8 cellular contexts compared by ENCODE assay signal in genomic region chrX:47831788-47832187, GRCh38. TPM values are rescaled to one million over a fixed set of nuclear protein-coding genes. Genes with fewer than 3 reads are reported as not detected.
DNase-seq lines count a peak whose midpoint lies in the region; ATAC-seq and TF ChIP-seq lines count a peak whose summit lies in the region.

No MANE protein-coding gene starts in this region.

- peak; percentile 68 for TF ChIP-seq CTCF in RWPE2 (IDR thresholded peaks at IDR 0.05; ENCODE audit: poor library complexity, severe bottlenecking)

- no peaks in the 10 kb centered on the region for H3K36me3 ChIP-seq in RWPE2 (ENCODE audit: low read depth)

- no peaks in the 10 kb centered on the region for H3K4me1 ChIP-seq in RWPE2 (ENCODE audit: insufficient read depth, poor library complexity, severe bottlenecking)
- no peaks in the 10 kb centered on the region for H3K4me1 ChIP-seq in right cardiac atrium (ENCODE audit: control insufficient read depth, insufficient read depth, low read length)

- ATAC-seq in RWPE2 (ENCODE audit: low read depth): 0 out of 3 replicates have a peak, but pooled peaks have one; percentile 32
- ATAC-seq in right cardiac atrium: no peak
- ATAC-seq in sciatic nerve: no peak
- ATAC-seq in GM21381 (IDR thresholded peaks at IDR 0.05; ENCODE audit: unreplicated experiment): no peak

- intact Hi-C loops in right cardiac atrium (cut with DNase I) (loop anchor here in 1 of 4 donors (10.0 kb wide), 1 partner anchor 193 kb away; no protein-coding TSS in a partner anchor), sciatic nerve (cut with DNase I) (no loop called here)

- H3K9me3 ChIP-seq in RWPE2 (ENCODE audit: severe bottlenecking) (no peaks in the 10 kb centered on the region), right cardiac atrium (ENCODE audit: control insufficient read depth, low read length) (no peaks in the 10 kb centered on the region)

- no peaks in the 10 kb centered on the region for H3K27me3 ChIP-seq in RWPE2 (ENCODE audit: insufficient read depth, poor library complexity, severe bottlenecking)
- no peaks in the 10 kb centered on the region for H3K27me3 ChIP-seq in right cardiac atrium (ENCODE audit: control insufficient read depth, insufficient read depth)

- no peak overlapping the region for H3K27ac ChIP-seq in RWPE2 (ENCODE audit: poor library complexity, severe bottlenecking)
- H3K27ac ChIP-seq in right cardiac atrium (ENCODE audit: low read length): no peak overlapping the region

- DNase-seq in ELR (ENCODE audit: low read depth) (peak; percentile 62), Kasumi-1 (lab: John Stamatoyannopoulos, UW) (peak; percentile 16 to 21), RWPE2 (ENCODE audit: low spot score) (no peak), right cardiac atrium (peak in 2 of 3 donors; percentile 19 to 59), sciatic nerve (ENCODE audit: low spot score) (no peak)
- peak; percentile 2 to 25 (median 6) for DNase-seq in activated naive CD4-positive, alpha-beta T cell (lab: John Stamatoyannopoulos, UW)
- peak; percentile 46 for DNase-seq in stimulated activated CD4-positive, alpha-beta T cell treated with anti-CD3 and anti-CD28 coated beads, Interleukin-4, amount 100 ng/mL, for 1 hour

- 45% methylated on average over 2 of the region's 2 CpGs for WGBS in right cardiac atrium

- no peak overlapping the region for H3K4me3 ChIP-seq in RWPE2 (ENCODE audit: severe bottlenecking)
- H3K4me3 ChIP-seq in right cardiac atrium (ENCODE audit: low read length): no peak overlapping the region

RNA-seq across cellular contexts. Expression of gene ZNF81, which starts 4.9 kb away (rescaled TPM):
- 10 to 100 TPM in 2 of 4 donors, 1 to 10 TPM in 2; 6.2 to 12.4 (median 9.8) TPM for total RNA-seq in right cardiac atrium
- polyA plus RNA-seq in right cardiac atrium: 2.2 TPM
- 9.3 TPM for total RNA-seq in sciatic nerve

Comparison
In these comparisons a context has a peak if more than half of its experiments do, and no peak if none do; other contexts are left out.
1. DNase-seq: peak in ELR (single experiment), Kasumi-1 (2 of 2), activated naive CD4-positive, alpha-beta T cell (4 of 4), right cardiac atrium (2 of 3) and stimulated activated CD4-positive, alpha-beta T cell treated with anti-CD3 and anti-CD28 coated beads, Interleukin-4, amount 100 ng/mL, for 1 hour (single experiment); none in RWPE2 (single experiment) and sciatic nerve (single experiment).